In the genomic region with DNA sequence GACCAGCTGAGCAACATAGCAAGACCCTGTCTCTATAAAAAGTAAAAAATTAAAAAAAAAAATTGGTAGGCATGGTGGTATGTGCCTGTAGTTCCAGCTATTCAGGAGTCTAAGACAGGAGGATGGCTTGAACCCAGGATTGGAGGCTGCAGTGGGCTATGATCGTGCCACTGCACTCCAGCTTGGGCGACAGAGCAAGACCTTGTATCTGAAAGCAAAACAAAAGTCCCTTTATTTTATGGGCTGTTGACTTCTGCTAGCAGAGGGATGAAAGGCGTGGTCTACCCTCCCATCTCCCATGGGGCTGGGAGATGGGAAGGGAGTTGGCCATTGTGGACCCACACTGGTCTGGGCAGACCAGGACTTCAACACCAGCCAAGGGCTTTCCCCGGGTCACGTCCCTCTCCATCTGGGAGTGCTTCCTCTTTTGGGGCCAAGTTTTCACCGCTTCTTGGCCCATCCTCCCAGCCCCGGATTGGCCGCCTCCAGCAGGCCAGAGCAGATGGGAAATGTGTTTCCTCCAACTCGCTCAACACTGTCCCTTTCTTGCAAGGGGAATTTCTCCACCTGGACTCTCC, we compare ENCODE assay signal across 1 cellular context.
TF ChIP-seq lines count a peak whose summit lies in the region.

No MANE protein-coding gene starts in this region.

TF ChIP-seq in HepG2, 621 proteins besides CTCF, POLR2A, EP300 and RAD21 (continued from another document):
- TF ChIP-seq, protein P1, sequence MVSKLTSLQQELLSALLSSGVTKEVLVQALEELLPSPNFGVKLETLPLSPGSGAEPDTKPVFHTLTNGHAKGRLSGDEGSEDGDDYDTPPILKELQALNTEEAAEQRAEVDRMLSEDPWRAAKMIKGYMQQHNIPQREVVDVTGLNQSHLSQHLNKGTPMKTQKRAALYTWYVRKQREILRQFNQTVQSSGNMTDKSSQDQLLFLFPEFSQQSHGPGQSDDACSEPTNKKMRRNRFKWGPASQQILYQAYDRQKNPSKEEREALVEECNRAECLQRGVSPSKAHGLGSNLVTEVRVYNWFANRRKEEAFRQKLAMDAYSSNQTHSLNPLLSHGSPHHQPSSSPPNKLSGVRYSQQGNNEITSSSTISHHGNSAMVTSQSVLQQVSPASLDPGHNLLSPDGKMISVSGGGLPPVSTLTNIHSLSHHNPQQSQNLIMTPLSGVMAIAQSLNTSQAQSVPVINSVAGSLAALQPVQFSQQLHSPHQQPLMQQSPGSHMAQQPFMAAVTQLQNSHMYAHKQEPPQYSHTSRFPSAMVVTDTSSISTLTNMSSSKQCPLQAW (CRISPR knock-in tag; IDR thresholded peaks at IDR 0.05), result no peak
- TF ChIP-seq RFX5 (IDR thresholded peaks at IDR 0.05; ENCODE audit: low read depth, low read length), result no peak
- TF ChIP-seq SPEN (CRISPR knock-in tag; IDR thresholded peaks at IDR 0.05; ENCODE audit: low read depth), result no peak
- TF ChIP-seq ZFP90 (CRISPR knock-in tag; IDR thresholded peaks at IDR 0.05; ENCODE audit: borderline replicate concordance), result peak; percentile 92
- TF ChIP-seq, protein P2, sequence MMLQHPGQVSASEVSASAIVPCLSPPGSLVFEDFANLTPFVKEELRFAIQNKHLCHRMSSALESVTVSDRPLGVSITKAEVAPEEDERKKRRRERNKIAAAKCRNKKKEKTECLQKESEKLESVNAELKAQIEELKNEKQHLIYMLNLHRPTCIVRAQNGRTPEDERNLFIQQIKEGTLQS (CRISPR knock-in tag; IDR thresholded peaks at IDR 0.05), result no peak
- TF ChIP-seq ZNF335 (CRISPR knock-in tag; IDR thresholded peaks at IDR 0.05), result 0 out of 2 replicates have a peak, but pooled peaks have one; percentile 14
- TF ChIP-seq SAP130 (CRISPR knock-in tag; IDR thresholded peaks at IDR 0.05; ENCODE audit: low read depth), result peak; percentile 39
- TF ChIP-seq, protein P3, sequence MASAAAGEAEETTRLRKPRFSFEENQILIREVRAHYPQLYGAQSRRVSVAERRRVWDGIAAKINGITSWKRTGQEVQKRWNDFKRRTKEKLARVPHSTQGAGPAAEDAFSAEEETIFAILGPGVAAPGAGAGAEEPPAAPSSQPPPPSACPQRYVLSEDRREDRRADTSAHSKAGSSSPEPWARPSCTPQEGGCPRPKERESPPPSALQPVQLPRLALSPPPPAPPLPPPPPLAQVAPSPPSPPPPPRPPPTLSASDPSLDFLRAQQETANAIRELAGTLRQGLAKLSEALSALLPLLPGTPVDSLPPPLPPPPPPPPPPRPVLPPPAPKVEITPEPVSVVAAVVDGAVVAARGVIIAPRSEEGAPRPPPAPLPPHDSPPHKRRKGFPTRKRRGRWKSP (CRISPR knock-in tag; IDR thresholded peaks at IDR 0.05), result no peak
- no peak for TF ChIP-seq KDM4B (CRISPR knock-in tag; IDR thresholded peaks at IDR 0.05)
- no peak for TF ChIP-seq FOXA1 (IDR thresholded peaks at IDR 0.05)
- TF ChIP-seq FOXA1 (CRISPR knock-in tag; IDR thresholded peaks at IDR 0.05), result 0 out of 2 replicates have a peak, but pooled peaks have one; percentile 28
- 0 out of 2 replicates have a peak, but pooled peaks have one; percentile 22 for TF ChIP-seq ZMYM3 (CRISPR knock-in tag; IDR thresholded peaks at IDR 0.05)
- TF ChIP-seq ELF3 (CRISPR knock-in tag; IDR thresholded peaks at IDR 0.05), result 0 out of 2 replicates have a peak, but pooled peaks have one; percentile 29
- TF ChIP-seq RCOR2 (CRISPR knock-in tag; IDR thresholded peaks at IDR 0.05), result peak; percentile 75
